1 cellular context compared by ENCODE assay signal in the genomic region with DNA sequence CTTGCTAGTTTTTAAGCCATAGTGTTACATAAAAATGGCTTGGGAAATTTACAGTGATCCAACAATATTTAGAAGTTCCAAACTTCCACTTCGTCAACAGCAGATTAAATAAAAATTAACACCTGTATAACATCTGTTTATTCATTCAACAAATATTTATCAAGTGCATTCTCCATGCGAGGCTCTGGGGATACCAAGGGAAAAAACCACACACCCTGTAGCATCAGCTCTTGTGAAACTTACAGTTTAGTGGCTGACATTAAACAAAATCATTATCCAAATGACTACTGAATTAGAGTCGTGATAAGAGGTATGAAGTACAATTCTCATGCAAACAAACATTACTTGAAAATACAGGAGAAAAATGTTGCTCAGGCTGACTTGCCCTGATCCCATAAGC.
TF ChIP-seq lines count a peak whose summit lies in the region.

No MANE protein-coding gene starts in this region.

TF ChIP-seq in WTC11, 78 proteins besides CTCF, POLR2A, EP300 and RAD21 (continued from another document):
- TF ChIP-seq, protein P1, sequence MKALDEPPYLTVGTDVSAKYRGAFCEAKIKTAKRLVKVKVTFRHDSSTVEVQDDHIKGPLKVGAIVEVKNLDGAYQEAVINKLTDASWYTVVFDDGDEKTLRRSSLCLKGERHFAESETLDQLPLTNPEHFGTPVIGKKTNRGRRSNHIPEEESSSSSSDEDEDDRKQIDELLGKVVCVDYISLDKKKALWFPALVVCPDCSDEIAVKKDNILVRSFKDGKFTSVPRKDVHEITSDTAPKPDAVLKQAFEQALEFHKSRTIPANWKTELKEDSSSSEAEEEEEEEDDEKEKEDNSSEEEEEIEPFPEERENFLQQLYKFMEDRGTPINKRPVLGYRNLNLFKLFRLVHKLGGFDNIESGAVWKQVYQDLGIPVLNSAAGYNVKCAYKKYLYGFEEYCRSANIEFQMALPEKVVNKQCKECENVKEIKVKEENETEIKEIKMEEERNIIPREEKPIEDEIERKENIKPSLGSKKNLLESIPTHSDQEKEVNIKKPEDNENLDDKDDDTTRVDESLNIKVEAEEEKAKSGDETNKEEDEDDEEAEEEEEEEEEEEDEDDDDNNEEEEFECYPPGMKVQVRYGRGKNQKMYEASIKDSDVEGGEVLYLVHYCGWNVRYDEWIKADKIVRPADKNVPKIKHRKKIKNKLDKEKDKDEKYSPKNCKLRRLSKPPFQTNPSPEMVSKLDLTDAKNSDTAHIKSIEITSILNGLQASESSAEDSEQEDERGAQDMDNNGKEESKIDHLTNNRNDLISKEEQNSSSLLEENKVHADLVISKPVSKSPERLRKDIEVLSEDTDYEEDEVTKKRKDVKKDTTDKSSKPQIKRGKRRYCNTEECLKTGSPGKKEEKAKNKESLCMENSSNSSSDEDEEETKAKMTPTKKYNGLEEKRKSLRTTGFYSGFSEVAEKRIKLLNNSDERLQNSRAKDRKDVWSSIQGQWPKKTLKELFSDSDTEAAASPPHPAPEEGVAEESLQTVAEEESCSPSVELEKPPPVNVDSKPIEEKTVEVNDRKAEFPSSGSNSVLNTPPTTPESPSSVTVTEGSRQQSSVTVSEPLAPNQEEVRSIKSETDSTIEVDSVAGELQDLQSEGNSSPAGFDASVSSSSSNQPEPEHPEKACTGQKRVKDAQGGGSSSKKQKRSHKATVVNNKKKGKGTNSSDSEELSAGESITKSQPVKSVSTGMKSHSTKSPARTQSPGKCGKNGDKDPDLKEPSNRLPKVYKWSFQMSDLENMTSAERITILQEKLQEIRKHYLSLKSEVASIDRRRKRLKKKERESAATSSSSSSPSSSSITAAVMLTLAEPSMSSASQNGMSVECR (CRISPR knock-in tag; IDR thresholded peaks at IDR 0.05; ENCODE audit: borderline replicate concordance): no peak
- TF ChIP-seq CREB1 (CRISPR knock-in tag; IDR thresholded peaks at IDR 0.05) (no peak), ETV6 (CRISPR knock-in tag; IDR thresholded peaks at IDR 0.05) (no peak), NFYB (CRISPR knock-in tag; conservative IDR thresholded peaks at IDR 0.05; ENCODE audit: low read depth) (no peak), GRHL2 (CRISPR knock-in tag; IDR thresholded peaks at IDR 0.05; ENCODE audit: insufficient replicate concordance, severe bottlenecking) (no peak), CREM (CRISPR knock-in tag; IDR thresholded peaks at IDR 0.05) (no peak), ZNF671 (CRISPR knock-in tag; IDR thresholded peaks at IDR 0.05) (no peak), FOXP1 (CRISPR knock-in tag; IDR thresholded peaks at IDR 0.05; ENCODE audit: borderline replicate concordance) (no peak), SP1 (CRISPR knock-in tag; conservative IDR thresholded peaks at IDR 0.05) (no peak), OVOL2 (CRISPR knock-in tag; IDR thresholded peaks at IDR 0.05; ENCODE audit: borderline replicate concordance) (no peak)
- TF ChIP-seq, protein P2, sequence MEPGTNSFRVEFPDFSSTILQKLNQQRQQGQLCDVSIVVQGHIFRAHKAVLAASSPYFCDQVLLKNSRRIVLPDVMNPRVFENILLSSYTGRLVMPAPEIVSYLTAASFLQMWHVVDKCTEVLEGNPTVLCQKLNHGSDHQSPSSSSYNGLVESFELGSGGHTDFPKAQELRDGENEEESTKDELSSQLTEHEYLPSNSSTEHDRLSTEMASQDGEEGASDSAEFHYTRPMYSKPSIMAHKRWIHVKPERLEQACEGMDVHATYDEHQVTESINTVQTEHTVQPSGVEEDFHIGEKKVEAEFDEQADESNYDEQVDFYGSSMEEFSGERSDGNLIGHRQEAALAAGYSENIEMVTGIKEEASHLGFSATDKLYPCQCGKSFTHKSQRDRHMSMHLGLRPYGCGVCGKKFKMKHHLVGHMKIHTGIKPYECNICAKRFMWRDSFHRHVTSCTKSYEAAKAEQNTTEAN (CRISPR knock-in tag; IDR thresholded peaks at IDR 0.05): no peak
- TF ChIP-seq, protein P3, sequence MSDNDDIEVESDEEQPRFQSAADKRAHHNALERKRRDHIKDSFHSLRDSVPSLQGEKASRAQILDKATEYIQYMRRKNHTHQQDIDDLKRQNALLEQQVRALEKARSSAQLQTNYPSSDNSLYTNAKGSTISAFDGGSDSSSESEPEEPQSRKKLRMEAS (CRISPR knock-in tag; IDR thresholded peaks at IDR 0.05): no peak
- TF ChIP-seq, protein P4, sequence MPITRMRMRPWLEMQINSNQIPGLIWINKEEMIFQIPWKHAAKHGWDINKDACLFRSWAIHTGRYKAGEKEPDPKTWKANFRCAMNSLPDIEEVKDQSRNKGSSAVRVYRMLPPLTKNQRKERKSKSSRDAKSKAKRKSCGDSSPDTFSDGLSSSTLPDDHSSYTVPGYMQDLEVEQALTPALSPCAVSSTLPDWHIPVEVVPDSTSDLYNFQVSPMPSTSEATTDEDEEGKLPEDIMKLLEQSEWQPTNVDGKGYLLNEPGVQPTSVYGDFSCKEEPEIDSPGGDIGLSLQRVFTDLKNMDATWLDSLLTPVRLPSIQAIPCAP (CRISPR knock-in tag; IDR thresholded peaks at IDR 0.05): no peak
- TF ChIP-seq, protein P5, sequence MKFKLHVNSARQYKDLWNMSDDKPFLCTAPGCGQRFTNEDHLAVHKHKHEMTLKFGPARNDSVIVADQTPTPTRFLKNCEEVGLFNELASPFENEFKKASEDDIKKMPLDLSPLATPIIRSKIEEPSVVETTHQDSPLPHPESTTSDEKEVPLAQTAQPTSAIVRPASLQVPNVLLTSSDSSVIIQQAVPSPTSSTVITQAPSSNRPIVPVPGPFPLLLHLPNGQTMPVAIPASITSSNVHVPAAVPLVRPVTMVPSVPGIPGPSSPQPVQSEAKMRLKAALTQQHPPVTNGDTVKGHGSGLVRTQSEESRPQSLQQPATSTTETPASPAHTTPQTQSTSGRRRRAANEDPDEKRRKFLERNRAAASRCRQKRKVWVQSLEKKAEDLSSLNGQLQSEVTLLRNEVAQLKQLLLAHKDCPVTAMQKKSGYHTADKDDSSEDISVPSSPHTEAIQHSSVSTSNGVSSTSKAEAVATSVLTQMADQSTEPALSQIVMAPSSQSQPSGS (CRISPR knock-in tag; IDR thresholded peaks at IDR 0.05; ENCODE audit: borderline replicate concordance, low read depth): no peak
- TF ChIP-seq, protein P6, sequence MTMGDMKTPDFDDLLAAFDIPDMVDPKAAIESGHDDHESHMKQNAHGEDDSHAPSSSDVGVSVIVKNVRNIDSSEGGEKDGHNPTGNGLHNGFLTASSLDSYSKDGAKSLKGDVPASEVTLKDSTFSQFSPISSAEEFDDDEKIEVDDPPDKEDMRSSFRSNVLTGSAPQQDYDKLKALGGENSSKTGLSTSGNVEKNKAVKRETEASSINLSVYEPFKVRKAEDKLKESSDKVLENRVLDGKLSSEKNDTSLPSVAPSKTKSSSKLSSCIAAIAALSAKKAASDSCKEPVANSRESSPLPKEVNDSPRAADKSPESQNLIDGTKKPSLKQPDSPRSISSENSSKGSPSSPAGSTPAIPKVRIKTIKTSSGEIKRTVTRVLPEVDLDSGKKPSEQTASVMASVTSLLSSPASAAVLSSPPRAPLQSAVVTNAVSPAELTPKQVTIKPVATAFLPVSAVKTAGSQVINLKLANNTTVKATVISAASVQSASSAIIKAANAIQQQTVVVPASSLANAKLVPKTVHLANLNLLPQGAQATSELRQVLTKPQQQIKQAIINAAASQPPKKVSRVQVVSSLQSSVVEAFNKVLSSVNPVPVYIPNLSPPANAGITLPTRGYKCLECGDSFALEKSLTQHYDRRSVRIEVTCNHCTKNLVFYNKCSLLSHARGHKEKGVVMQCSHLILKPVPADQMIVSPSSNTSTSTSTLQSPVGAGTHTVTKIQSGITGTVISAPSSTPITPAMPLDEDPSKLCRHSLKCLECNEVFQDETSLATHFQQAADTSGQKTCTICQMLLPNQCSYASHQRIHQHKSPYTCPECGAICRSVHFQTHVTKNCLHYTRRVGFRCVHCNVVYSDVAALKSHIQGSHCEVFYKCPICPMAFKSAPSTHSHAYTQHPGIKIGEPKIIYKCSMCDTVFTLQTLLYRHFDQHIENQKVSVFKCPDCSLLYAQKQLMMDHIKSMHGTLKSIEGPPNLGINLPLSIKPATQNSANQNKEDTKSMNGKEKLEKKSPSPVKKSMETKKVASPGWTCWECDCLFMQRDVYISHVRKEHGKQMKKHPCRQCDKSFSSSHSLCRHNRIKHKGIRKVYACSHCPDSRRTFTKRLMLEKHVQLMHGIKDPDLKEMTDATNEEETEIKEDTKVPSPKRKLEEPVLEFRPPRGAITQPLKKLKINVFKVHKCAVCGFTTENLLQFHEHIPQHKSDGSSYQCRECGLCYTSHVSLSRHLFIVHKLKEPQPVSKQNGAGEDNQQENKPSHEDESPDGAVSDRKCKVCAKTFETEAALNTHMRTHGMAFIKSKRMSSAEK (CRISPR knock-in tag; IDR thresholded peaks at IDR 0.05; ENCODE audit: borderline replicate concordance): no peak
- TF ChIP-seq, protein P7, sequence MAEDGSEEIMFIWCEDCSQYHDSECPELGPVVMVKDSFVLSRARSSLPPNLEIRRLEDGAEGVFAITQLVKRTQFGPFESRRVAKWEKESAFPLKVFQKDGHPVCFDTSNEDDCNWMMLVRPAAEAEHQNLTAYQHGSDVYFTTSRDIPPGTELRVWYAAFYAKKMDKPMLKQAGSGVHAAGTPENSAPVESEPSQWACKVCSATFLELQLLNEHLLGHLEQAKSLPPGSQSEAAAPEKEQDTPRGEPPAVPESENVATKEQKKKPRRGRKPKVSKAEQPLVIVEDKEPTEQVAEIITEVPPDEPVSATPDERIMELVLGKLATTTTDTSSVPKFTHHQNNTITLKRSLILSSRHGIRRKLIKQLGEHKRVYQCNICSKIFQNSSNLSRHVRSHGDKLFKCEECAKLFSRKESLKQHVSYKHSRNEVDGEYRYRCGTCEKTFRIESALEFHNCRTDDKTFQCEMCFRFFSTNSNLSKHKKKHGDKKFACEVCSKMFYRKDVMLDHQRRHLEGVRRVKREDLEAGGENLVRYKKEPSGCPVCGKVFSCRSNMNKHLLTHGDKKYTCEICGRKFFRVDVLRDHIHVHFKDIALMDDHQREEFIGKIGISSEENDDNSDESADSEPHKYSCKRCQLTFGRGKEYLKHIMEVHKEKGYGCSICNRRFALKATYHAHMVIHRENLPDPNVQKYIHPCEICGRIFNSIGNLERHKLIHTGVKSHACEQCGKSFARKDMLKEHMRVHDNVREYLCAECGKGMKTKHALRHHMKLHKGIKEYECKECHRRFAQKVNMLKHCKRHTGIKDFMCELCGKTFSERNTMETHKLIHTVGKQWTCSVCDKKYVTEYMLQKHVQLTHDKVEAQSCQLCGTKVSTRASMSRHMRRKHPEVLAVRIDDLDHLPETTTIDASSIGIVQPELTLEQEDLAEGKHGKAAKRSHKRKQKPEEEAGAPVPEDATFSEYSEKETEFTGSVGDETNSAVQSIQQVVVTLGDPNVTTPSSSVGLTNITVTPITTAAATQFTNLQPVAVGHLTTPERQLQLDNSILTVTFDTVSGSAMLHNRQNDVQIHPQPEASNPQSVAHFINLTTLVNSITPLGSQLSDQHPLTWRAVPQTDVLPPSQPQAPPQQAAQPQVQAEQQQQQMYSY (CRISPR knock-in tag; IDR thresholded peaks at IDR 0.05): no peak
